ENCODE assay signal across 21 cellular contexts in genomic region chr10:49798275-49798674, GRCh38. TPM values are rescaled to one million over a fixed set of nuclear protein-coding genes. Genes with fewer than 3 reads are reported as not detected.
DNase-seq lines count a peak whose midpoint lies in the region; ATAC-seq, FAIRE-seq and TF ChIP-seq lines count a peak whose summit lies in the region.
"Had no signal": no experiment of that assay in that cellular context is flagged by ENCODE, and none has a peak within 500 bp of the region (broad histone marks: within the 10 kb centered on the region; RNA-seq: fewer than 3 reads in every experiment).

No MANE protein-coding gene starts in this region.

- CTCF ChIA-PET in GM12878 (lab: Yijun Ruan, JAX) = no interaction called here

- SMC1A ChIA-PET in GM12878 (lab: Charles Lee; ENCODE audit: uncharacterized antibody, unreplicated experiment) = no interaction called here

- no peak for TF ChIP-seq EP300 in GM12878 (IDR thresholded peaks at IDR 0.05; ENCODE audit: borderline replicate concordance in 1 of 2, control insufficient read depth in 1 of 2, low read depth in 2 of 2, low read length in 2 of 2)

- no peaks in the 10 kb centered on the region for H3K9me3 Mint-ChIP-seq in astrocyte (ENCODE audit: unreplicated experiment)
- H3K9me3 Mint-ChIP-seq in naive thymus-derived CD8-positive, alpha-beta T cell = no peaks in the 10 kb centered on the region
- peaks cover 0 to 14% (median 1%) of the 10 kb centered on the region in 7 donors for H3K9me3 Mint-ChIP-seq in CD14-positive monocyte
- H3K9me3 Mint-ChIP-seq: CD8-positive, alpha-beta T cell had no signal

- FAIRE-seq in astrocyte (lab: Jason Lieb, UNC) (no peak), GM12878 (lab: Jason Lieb, UNC) (no peak)
- FAIRE-seq: GM19239, H1 had no signal

- H2AFZ ChIP-seq in astrocyte (ENCODE audit: low read depth, low read length) (no peak overlapping the region), GM12878 (ENCODE audit: control insufficient read depth, low read depth, low read length) (no peak overlapping the region)
- H2AFZ ChIP-seq: GM23248 had no signal

- H3K36me3 ChIP-seq in astrocyte (ENCODE audit: insufficient read depth, low read length) (no peaks in the 10 kb centered on the region), GM12878 (ENCODE audit: control insufficient read depth in 2 of 2, insufficient read depth in 2 of 2, low read length in 1 of 2) (no peaks in the 10 kb centered on the region), lung (ENCODE audit: control insufficient read depth in 2 of 2, insufficient read depth in 2 of 2, low read length in 2 of 2) (no peaks in the 10 kb centered on the region)

- H3K27ac ChIP-seq in astrocyte (ENCODE audit: low read depth, low read length) (no peak overlapping the region), GM12878 (ENCODE audit: control insufficient read depth, insufficient read depth) (no peak overlapping the region), lung (ENCODE audit: low read depth in 1 of 2, low read length in 1 of 2) (no peak overlapping the region)
- H3K27ac ChIP-seq: GM23248 had no signal

- in situ Hi-C loops in GM12878 (cut with MboI) = no loop called here

- TF ChIP-seq CTCF in astrocyte (IDR thresholded peaks at IDR 0.05; ENCODE audit: insufficient read depth, low read depth, low read length) = no peak
- TF ChIP-seq CTCF in GM12878 (IDR thresholded peaks at IDR 0.05 in 2 of 3, conservative IDR thresholded peaks at IDR 0.05 in 1 of 3; ENCODE audit: control insufficient read depth in 2 of 3, extremely low read depth in 1 of 3, insufficient read depth in 1 of 3, low read depth in 3 of 3, low read length in 3 of 3) = no peak
- no peak for TF ChIP-seq CTCF in lung (IDR thresholded peaks at IDR 0.05; ENCODE audit: control extremely low read depth, extremely low read depth)
- TF ChIP-seq CTCF in GM10266 (IDR thresholded peaks at IDR 0.05; ENCODE audit: control insufficient read depth, insufficient read depth, low read depth, missing control alignments) = no peak
- TF ChIP-seq CTCF in CD14-positive monocyte (IDR thresholded peaks at IDR 0.05) = no peak

- no peaks in the 10 kb centered on the region for H3K79me2 ChIP-seq in astrocyte (ENCODE audit: insufficient read depth, low read length)
- no peaks in the 10 kb centered on the region for H3K79me2 ChIP-seq in GM12878 (ENCODE audit: control insufficient read depth, insufficient read depth, low read length)

- H3K4me1 Mint-ChIP-seq in astrocyte (ENCODE audit: low read depth, unreplicated experiment) = no peaks in the 10 kb centered on the region
- H3K4me1 Mint-ChIP-seq in naive thymus-derived CD8-positive, alpha-beta T cell = no peaks in the 10 kb centered on the region
- no peaks in the 10 kb centered on the region for H3K4me1 Mint-ChIP-seq in CD14-positive monocyte
- H3K4me1 Mint-ChIP-seq: CD4-positive, CD25-positive, alpha-beta regulatory T cell had no signal

- TF ChIP-seq RAD21 in GM12878 (IDR thresholded peaks at IDR 0.05; ENCODE audit: insufficient read depth, low read depth, low read length) = no peak

- H3K27me3 ChIP-seq in astrocyte (ENCODE audit: insufficient read depth, low read length) = peaks cover 2% of the 10 kb centered on the region
- no peaks in the 10 kb centered on the region for H3K27me3 ChIP-seq in GM12878 (replicated peaks in 1 of 2; ENCODE audit: control insufficient read depth in 2 of 2, insufficient read depth in 2 of 2, low read length in 1 of 2)
- no peaks in the 10 kb centered on the region for H3K27me3 ChIP-seq in lung (ENCODE audit: control insufficient read depth, insufficient read depth)

- no peak for TF ChIP-seq POLR2A in GM12878 (IDR thresholded peaks at IDR 0.05; ENCODE audit: low read depth, low read length)

- RAD21 ChIA-PET in GM12878 (lab: Charles Lee; ENCODE audit: unreplicated experiment) = no interaction called here

- POLR2A ChIA-PET in GM12878 (lab: Charles Lee) = no interaction called here
- POLR2A ChIA-PET in naive thymus-derived CD8-positive, alpha-beta T cell (lab: Charles Lee) = no interaction called here

- peak; percentile 11 for DNase-seq in astrocyte (ENCODE audit: low read depth)
- no peak for DNase-seq in GM12878 (ENCODE audit: low read depth, low spot score)
- peak; percentile 1 for DNase-seq in lung (ENCODE audit: low spot score)
- DNase-seq in naive thymus-derived CD8-positive, alpha-beta T cell = no peak
- DNase-seq in OCI-M2 (lab: John Stamatoyannopoulos, UW; ENCODE audit: unreplicated experiment) = no peak
- no peak for DNase-seq in GM10266 (ENCODE audit: extremely low spot score)
- DNase-seq in CD14-positive monocyte (ENCODE audit: low spot score) = no peak
- DNase-seq: C1 segment of cervical spinal cord; Caco-2; CD4-positive, CD25-positive, alpha-beta regulatory T cell; CD8-positive, alpha-beta T cell; DMS153; DND-41; EL; GF-D8; GM23248; H7; HCEC 1CT had no signal

- intact Hi-C loops in GM12878 (cut with micrococcal nuclease; ENCODE audit: unreplicated experiment) (no loop called here), CD14-positive monocyte (cut with micrococcal nuclease) (no loop called here)

- H3K4me1 ChIP-seq in astrocyte (ENCODE audit: insufficient read depth, low read length) = no peaks in the 10 kb centered on the region
- no peaks in the 10 kb centered on the region for H3K4me1 ChIP-seq in GM12878 (ENCODE audit: control insufficient read depth, insufficient read depth, low read length)
- H3K4me1 ChIP-seq in lung (ENCODE audit: control insufficient read depth in 2 of 2, insufficient read depth in 2 of 2, low read length in 2 of 2) = no peaks in the 10 kb centered on the region

- H3K9ac ChIP-seq in astrocyte (ENCODE audit: low read length) (no peak overlapping the region), GM12878 (ENCODE audit: control insufficient read depth, insufficient read depth, low read length) (no peak overlapping the region)
- H3K9ac ChIP-seq: GM23248 had no signal

- no peak overlapping the region for H3K4me3 Mint-ChIP-seq in astrocyte (ENCODE audit: unreplicated experiment)
- no peak overlapping the region for H3K4me3 Mint-ChIP-seq in naive thymus-derived CD8-positive, alpha-beta T cell
- no peak overlapping the region for H3K4me3 Mint-ChIP-seq in CD14-positive monocyte
- H3K4me3 Mint-ChIP-seq: CD4-positive, CD25-positive, alpha-beta regulatory T cell; CD8-positive, alpha-beta T cell had no signal

- no peaks in the 10 kb centered on the region for H3K9me3 ChIP-seq in astrocyte (ENCODE audit: insufficient read depth, low read depth, low read length)
- no peaks in the 10 kb centered on the region for H3K9me3 ChIP-seq in GM12878 (replicated peaks; ENCODE audit: control insufficient read depth, insufficient read depth, low read length)
- no peaks in the 10 kb centered on the region for H3K9me3 ChIP-seq in lung (ENCODE audit: control insufficient read depth in 2 of 2, insufficient read depth in 1 of 2, low read length in 1 of 2)
- H3K9me3 ChIP-seq: Caco-2 had no signal

- peak; percentile 81 for ATAC-seq in HG02610 (IDR thresholded peaks at IDR 0.05; ENCODE audit: unreplicated experiment)
- ATAC-seq in GM12878 = no peak
- no peak for ATAC-seq in lung (ENCODE audit: insufficient read depth, low FRiP score)
- ATAC-seq in naive thymus-derived CD8-positive, alpha-beta T cell = no peak
- ATAC-seq: CD8-positive, alpha-beta T cell had no signal

- H3K4me3 ChIP-seq in astrocyte (ENCODE audit: insufficient read depth, low read depth, low read length) (no peak overlapping the region), GM12878 (no peak overlapping the region), lung (no peak overlapping the region)
- H3K4me3 ChIP-seq: GM23248 had no signal

- H3K27me3 Mint-ChIP-seq in astrocyte (ENCODE audit: low read depth, unreplicated experiment) = no peaks in the 10 kb centered on the region
- peaks cover 0 to 12% (median 2%) of the 10 kb centered on the region in 5 donors for H3K27me3 Mint-ChIP-seq in naive thymus-derived CD8-positive, alpha-beta T cell
- H3K27me3 Mint-ChIP-seq in CD14-positive monocyte (ENCODE audit: low read depth in 3 of 3) = peaks cover 2 to 16% (median 11%) of the 10 kb centered on the region in 3 donors

- no peaks in the 10 kb centered on the region for H3K36me3 Mint-ChIP-seq in astrocyte (ENCODE audit: low read depth, unreplicated experiment)
- H3K36me3 Mint-ChIP-seq in naive thymus-derived CD8-positive, alpha-beta T cell = no peaks in the 10 kb centered on the region
- H3K36me3 Mint-ChIP-seq in CD14-positive monocyte = no peaks in the 10 kb centered on the region
- H3K36me3 Mint-ChIP-seq: CD4-positive, CD25-positive, alpha-beta regulatory T cell; CD8-positive, alpha-beta T cell had no signal

- 47% methylated on average over 4 of the region's 4 CpGs for WGBS in GM12878 (ENCODE audit: insufficient coverage, insufficient replicate concordance, low lambda C conversion rate, missing lambda C conversion rate)
- 84 to 86% methylated on average over 4 of the region's 4 CpGs for WGBS in lung, 2 donors

- no peaks in the 10 kb centered on the region for H4K20me1 ChIP-seq in astrocyte (ENCODE audit: insufficient read depth, low read length)
- no peaks in the 10 kb centered on the region for H4K20me1 ChIP-seq in GM12878 (ENCODE audit: control insufficient read depth, insufficient read depth)

- H3K27ac Mint-ChIP-seq in astrocyte (ENCODE audit: unreplicated experiment) (no peak overlapping the region), CD14-positive monocyte (no peak overlapping the region)
- H3K27ac Mint-ChIP-seq in naive thymus-derived CD8-positive, alpha-beta T cell = no peak overlapping the region
- H3K27ac Mint-ChIP-seq: CD4-positive, CD25-positive, alpha-beta regulatory T cell; CD8-positive, alpha-beta T cell had no signal

- no peak overlapping the region for H3K4me2 ChIP-seq in astrocyte (ENCODE audit: low read length)
- no peak overlapping the region for H3K4me2 ChIP-seq in GM12878 (ENCODE audit: control insufficient read depth, insufficient read depth)

- BruUV-seq in GM12878 (replicated peaks; lab: Mats Ljungman, UMichigan) = no TSS peak

RNA-seq across cellular contexts. Expression of gene OGDHL, which starts 36.2 kb away (rescaled TPM):
- total RNA-seq in astrocyte (1.2 and 1.9 TPM in 2 replicates), GM12878 (2014; rRNA removed) (0.16 and 0.68 TPM in 2 replicates), GM12878 (2014; rRNA removed; fragmentation: Illumina TruSeq; extraction: Trizol) (0.14 and 0.27 TPM in 2 replicates), GM12878 (2021) (0.51 and 0.67 TPM in 2 replicates), lung (under 1 TPM; 0.14 to 0.86 TPM)
- 5.7 and 5.9 TPM in 2 replicates for total RNA-seq in GM12878 (2013; cell fraction: nucleolus; rRNA removed)
- polyA plus RNA-seq in GM12878 (2011; ENCODE audit: low read depth) = 0.88 TPM
- polyA plus RNA-seq in GM12878 (2011; rRNA removed) (6.6 and 13.3 TPM in 2 replicates), GM12878 (2014; fragmentation: Illumina TruSeq; extraction: Trizol) (0.24 TPM in 1 of 2 replicates, not detected in the other), GM12878 (2014; fragmentation: Nextera tagmentation; extraction: Ambion mirVana) (under 1 TPM; 0.02 TPM), GM12878 (2014; rRNA removed) (0.27 and 0.52 TPM in 2 replicates), GM12878 (2016; fragmentation: Nextera tagmentation; extraction: Ambion mirVana) (under 1 TPM; 0.42 to 0.46 TPM), lung (under 1 TPM; 0.06 to 0.16 TPM), CD14-positive monocyte (not detected)
- polyA plus RNA-seq in GM12878 (2011; cell fraction: cytosol; rRNA removed) = 14.7 and 18.6 TPM in 2 replicates
- polyA plus RNA-seq in GM12878 (2011; cell fraction: nucleus; rRNA removed) = 64.0 and 68.9 TPM in 2 replicates
- polyA plus RNA-seq in GM12878 (2012) = 2.1 and 2.9 TPM in 2 replicates
- polyA minus RNA-seq in GM12878 (2011; rRNA and poly(A)+ RNA removed) = 16.5 and 23.7 TPM in 2 replicates
- polyA minus RNA-seq in GM12878 (2011; cell fraction: cytosol; rRNA and poly(A)+ RNA removed) = 5.7 and 7.4 TPM in 2 replicates
- 21.8 TPM in 2 replicates for polyA minus RNA-seq in GM12878 (2011; cell fraction: nucleus; rRNA and poly(A)+ RNA removed)
- total RNA-seq in naive thymus-derived CD8-positive, alpha-beta T cell = not detected
- polyA plus RNA-seq in naive thymus-derived CD8-positive, alpha-beta T cell = not detected
- total RNA-seq: CD4-positive, CD25-positive, alpha-beta regulatory T cell; GM23248 had no signal
- polyA plus RNA-seq: CD4-positive, CD25-positive, alpha-beta regulatory T cell; GM23248 had no signal

Comparison
In these comparisons a context has a peak if more than half of its experiments do, and no peak if none do; other contexts are left out.
1. DNase-seq: peak in astrocyte (single experiment) and lung (single experiment); none in GM12878 (single experiment), naive thymus-derived CD8-positive, alpha-beta T cell (0 of 10), OCI-M2 (single experiment), GM10266 (single experiment) and CD14-positive monocyte (single experiment).